8 cellular contexts compared by ENCODE assay signal in genomic region chr1:229272164-229273158, GRCh38.
DNase-seq lines count a peak whose midpoint lies in the region; ATAC-seq and TF ChIP-seq lines count a peak whose summit lies in the region.

No MANE protein-coding gene starts in this region.

- peaks cover 17% of the 10 kb centered on the region for H3K36me3 Mint-ChIP-seq in nephron progenitor cell (ENCODE audit: low read depth)

- peak; percentile 66 for DNase-seq in NCI-H2171 (lab: John Stamatoyannopoulos, UW)
- DNase-seq in choroid plexus epithelial cell (ENCODE audit: low read depth), result no peak
- DNase-seq in nephron progenitor cell, result no peak
- no peak for DNase-seq in LoVo (ENCODE audit: low spot score)
- DNase-seq in SHP77 treated with DMSO at 0.1 percent for 48 hours (lab: John Stamatoyannopoulos, UW), result no peak
- DNase-seq in GM13977 (ENCODE audit: low spot score), result no peak

- peaks cover 30% of the 10 kb centered on the region for H3K4me1 ChIP-seq in DOHH2 (ENCODE audit: control insufficient read depth, low read length)

- no peaks in the 10 kb centered on the region for H3K9me2 ChIP-seq in DOHH2 (replicated peaks; ENCODE audit: control insufficient read depth, low read length)

- peak overlapping the region; percentile 97 for H3K4me3 Mint-ChIP-seq in nephron progenitor cell

- in situ Hi-C loops in GM13977 (cut with MboI; ENCODE audit: low pct_unique_long_range_greater_than_20kb, low sequenced_read_pairs, unreplicated experiment), result loop anchor here (25.0 kb wide), 1 partner anchor 1040 kb away; no protein-coding TSS in a partner anchor

- peak overlapping the region; percentile 96 for H3K4me2 ChIP-seq in DOHH2 (ENCODE audit: low read length)

- TF ChIP-seq CTCF in DOHH2 (IDR thresholded peaks at IDR 0.05; ENCODE audit: low read depth, low read length, poor library complexity, severe bottlenecking) (no peak), choroid plexus epithelial cell (conservative IDR thresholded peaks at IDR 0.05; ENCODE audit: low read depth, low read length) (no peak), nephron progenitor cell (IDR thresholded peaks at IDR 0.05) (no peak), GM13977 (IDR thresholded peaks at IDR 0.05; ENCODE audit: extremely low read depth, insufficient read depth, missing control alignments) (no peak)

- H3K27me3 Mint-ChIP-seq in nephron progenitor cell (ENCODE audit: low read depth, poor library complexity), result peaks cover 14% of the 10 kb centered on the region

- H3K9me3 ChIP-seq in DOHH2 (ENCODE audit: control insufficient read depth, insufficient read depth, low read length), result peaks cover 2% of the 10 kb centered on the region; the same call in 1 of the 2 replicates

- peaks cover 26% of the 10 kb centered on the region for H3K4me1 Mint-ChIP-seq in nephron progenitor cell

- H4K20me1 ChIP-seq in DOHH2 (ENCODE audit: control insufficient read depth, insufficient read depth, low read depth, low read length), result peaks cover 21% of the 10 kb centered on the region

- H3K27me3 ChIP-seq in DOHH2 (ENCODE audit: control insufficient read depth, low read length), result no peaks in the 10 kb centered on the region

- H3K27ac ChIP-seq in DOHH2 (ENCODE audit: low read depth, low read length), result no peak overlapping the region

- H3K9me3 Mint-ChIP-seq in nephron progenitor cell, result peaks cover 21% of the 10 kb centered on the region

- no peak for ATAC-seq in HG03378 (IDR thresholded peaks at IDR 0.05; ENCODE audit: unreplicated experiment)

- H3F3A ChIP-seq in DOHH2 (ENCODE audit: control insufficient read depth, insufficient read depth), result peaks cover 11% of the 10 kb centered on the region

- H3K4me3 ChIP-seq in DOHH2 (ENCODE audit: low read length) (peak overlapping the region; percentile 99), choroid plexus epithelial cell (ENCODE audit: low read depth, low read length) (peak overlapping the region; percentile 73)

- peaks cover 59% of the 10 kb centered on the region for H3K79me2 ChIP-seq in DOHH2 (ENCODE audit: control insufficient read depth, low read length)

- H3K36me3 ChIP-seq in DOHH2 (ENCODE audit: control insufficient read depth, low read length), result peaks cover 5% of the 10 kb centered on the region

- peak overlapping the region; percentile 1 for H3K27ac Mint-ChIP-seq in nephron progenitor cell
